1 cellular context compared by ENCODE assay signal in genomic region chr10:110764378-110764777, GRCh38.
TF ChIP-seq lines count a peak whose summit lies in the region.

No MANE protein-coding gene starts in this region.

TF ChIP-seq in K562, 482 proteins besides CTCF, POLR2A, EP300 and RAD21 (continued from another document):
- TF ChIP-seq ZNF609 (CRISPR knock-in tag; IDR thresholded peaks at IDR 0.05; ENCODE audit: borderline replicate concordance) (no peak), ARID1B (IDR thresholded peaks at IDR 0.05) (no peak), PYGO2 (tag; IDR thresholded peaks at IDR 0.05) (no peak)
